31 cellular contexts compared by ENCODE assay signal in genomic region chr9:31314241-31314640, GRCh38.
"Had no signal": no experiment of that assay in that cellular context is flagged by ENCODE, and none has a peak within 500 bp of the region (broad histone marks: within the 10 kb centered on the region; RNA-seq: fewer than 3 reads in every experiment).

No MANE protein-coding gene starts in this region.

- H3K9me3 Mint-ChIP-seq: activated B cell treated with CpG ODN at 0.5 μM for 24 hours; activated naive CD4-positive, alpha-beta T cell treated with anti-CD3 and anti-CD28 coated beads, Interleukin-2, amount 10 ng/mL, durations not matched to agents 7 days and 5 days; memory B cell; neural progenitor cell; stimulated activated memory B cell treated with anti-CD40 and anti-IgM and Interleukin-4, amounts not matched to agents 10 μg/mL and 1 μg/mL and 100 μg/mL, for 72 hours had no signal

- H3K4me3 Mint-ChIP-seq: activated B cell treated with CpG ODN at 0.5 μM for 24 hours; activated CD8-positive, alpha-beta memory T cell treated with anti-CD3 and anti-CD28 coated beads, Interleukin-2, amount 10 ng/mL, durations not matched to agents 7 days and 5 days; activated CD8-positive, alpha-beta T cell treated with anti-CD3 and anti-CD28 coated beads, Interleukin-2, amount 10 ng/mL, durations not matched to agents 7 days and 5 days; activated naive CD4-positive, alpha-beta T cell treated with anti-CD3 and anti-CD28 coated beads, Interleukin-2, amount 10 ng/mL, durations not matched to agents 7 days and 5 days; activated naive CD8-positive, alpha-beta T cell treated with anti-CD3 and anti-CD28 coated beads, Interleukin-2, amount 10 ng/mL, durations not matched to agents 7 days and 5 days; memory B cell; natural killer cell; neural progenitor cell; stimulated activated memory B cell treated with anti-CD40 and anti-IgM and Interleukin-4, amounts not matched to agents 10 μg/mL and 1 μg/mL and 100 μg/mL, for 72 hours had no signal

- H3K9me3 ChIP-seq: psoas muscle, sigmoid colon, stomach, thyroid gland, upper lobe of right lung had no signal

- H3K4me3 ChIP-seq: neural progenitor cell, psoas muscle, sigmoid colon, stomach, thyroid gland, upper lobe of right lung had no signal

- H3K27ac Mint-ChIP-seq: activated B cell treated with CpG ODN at 0.5 μM for 24 hours; activated CD8-positive, alpha-beta memory T cell treated with anti-CD3 and anti-CD28 coated beads, Interleukin-2, amount 10 ng/mL, durations not matched to agents 7 days and 5 days; activated CD8-positive, alpha-beta T cell treated with anti-CD3 and anti-CD28 coated beads, Interleukin-2, amount 10 ng/mL, durations not matched to agents 7 days and 5 days; activated naive CD4-positive, alpha-beta T cell treated with anti-CD3 and anti-CD28 coated beads, Interleukin-2, amount 10 ng/mL, durations not matched to agents 7 days and 5 days; activated naive CD8-positive, alpha-beta T cell treated with anti-CD3 and anti-CD28 coated beads, Interleukin-2, amount 10 ng/mL, durations not matched to agents 7 days and 5 days; memory B cell; natural killer cell; neural progenitor cell; stimulated activated memory B cell treated with anti-CD40 and anti-IgM and Interleukin-4, amounts not matched to agents 10 μg/mL and 1 μg/mL and 100 μg/mL, for 72 hours had no signal

- FAIRE-seq: astrocyte, keratinocyte, small intestine had no signal

- H3K27me3 ChIP-seq: brain microvascular endothelial cell, neural progenitor cell, sigmoid colon, stomach, thyroid gland, upper lobe of right lung had no signal

- H3K27me3 Mint-ChIP-seq: activated B cell treated with CpG ODN at 0.5 μM for 24 hours; activated CD8-positive, alpha-beta memory T cell treated with anti-CD3 and anti-CD28 coated beads, Interleukin-2, amount 10 ng/mL, durations not matched to agents 7 days and 5 days; activated naive CD4-positive, alpha-beta T cell treated with anti-CD3 and anti-CD28 coated beads, Interleukin-2, amount 10 ng/mL, durations not matched to agents 7 days and 5 days; activated naive CD8-positive, alpha-beta T cell treated with anti-CD3 and anti-CD28 coated beads, Interleukin-2, amount 10 ng/mL, durations not matched to agents 7 days and 5 days; memory B cell; stimulated activated memory B cell treated with anti-CD40 and anti-IgM and Interleukin-4, amounts not matched to agents 10 μg/mL and 1 μg/mL and 100 μg/mL, for 72 hours had no signal

- H3K4me1 Mint-ChIP-seq: activated B cell treated with CpG ODN at 0.5 μM for 24 hours; activated CD8-positive, alpha-beta memory T cell treated with anti-CD3 and anti-CD28 coated beads, Interleukin-2, amount 10 ng/mL, durations not matched to agents 7 days and 5 days; activated naive CD4-positive, alpha-beta T cell treated with anti-CD3 and anti-CD28 coated beads, Interleukin-2, amount 10 ng/mL, durations not matched to agents 7 days and 5 days; activated naive CD8-positive, alpha-beta T cell treated with anti-CD3 and anti-CD28 coated beads, Interleukin-2, amount 10 ng/mL, durations not matched to agents 7 days and 5 days; memory B cell; neural progenitor cell had no signal

- H3K36me3 ChIP-seq: brain microvascular endothelial cell, neural progenitor cell, sigmoid colon, stomach, thyroid gland, upper lobe of right lung had no signal

- H3K4me2 ChIP-seq: neural progenitor cell had no signal

- H3K27ac ChIP-seq: brain microvascular endothelial cell, neural progenitor cell, parathyroid adenoma, psoas muscle, sigmoid colon, stomach, thyroid gland, upper lobe of right lung had no signal

- DNase-seq: activated B cell treated with CpG ODN at 0.5 μM for 24 hours; activated CD4-positive, alpha-beta T cell treated with anti-CD3 and anti-CD28 coated beads, Interleukin-2, amount 50 U/mL, for 1 hour; activated CD8-positive, alpha-beta memory T cell treated with anti-CD3 and anti-CD28 coated beads, Interleukin-2, amount 10 ng/mL, durations not matched to agents 7 days and 5 days; activated CD8-positive, alpha-beta T cell treated with anti-CD3 and anti-CD28 coated beads, Interleukin-2, amount 10 ng/mL, durations not matched to agents 7 days and 5 days; activated gamma-delta T cell; activated naive CD4-positive, alpha-beta T cell treated with anti-CD3 and anti-CD28 coated beads, Interleukin-2, amount 10 ng/mL, durations not matched to agents 7 days and 5 days; activated naive CD8-positive, alpha-beta T cell treated with anti-CD3 and anti-CD28 coated beads, Interleukin-2, amount 10 ng/mL, durations not matched to agents 7 days and 5 days; amniotic stem cell; brain microvascular endothelial cell; caudate nucleus; head of caudate nucleus; hippocampal formation; left cardiac atrium; natural killer cell; occipital lobe; psoas muscle; sigmoid colon; small intestine; stimulated activated CD4-positive, alpha-beta T cell treated with anti-CD3 and anti-CD28 coated beads, Interleukin-1b, Interleukin-23, amount 100 ng/mL, for 48 hours; stimulated activated CD4-positive, alpha-beta T cell treated with anti-CD3 and anti-CD28 coated beads, Interleukin-4, amount 100 ng/mL, for 4 hours; stimulated activated CD8-positive, alpha-beta memory T cell treated with anti-CD3 and anti-CD28 coated beads, Interleukin-4, amount 100 ng/mL, for 48 hours; stomach; T-helper 2 cell; thyroid gland; upper lobe of right lung had no signal

- ATAC-seq: activated CD8-positive, alpha-beta memory T cell treated with anti-CD3 and anti-CD28 coated beads, Interleukin-2, amount 10 ng/mL, durations not matched to agents 7 days and 5 days; activated CD8-positive, alpha-beta T cell treated with anti-CD3 and anti-CD28 coated beads, Interleukin-2, amount 10 ng/mL, durations not matched to agents 7 days and 5 days; left cardiac atrium; natural killer cell; psoas muscle; stimulated activated memory B cell treated with anti-CD40 and anti-IgM and Interleukin-4, amounts not matched to agents 10 μg/mL and 1 μg/mL and 100 μg/mL, for 72 hours; upper lobe of right lung had no signal

- H2AFZ ChIP-seq: neural progenitor cell, parathyroid adenoma had no signal

- H3K9ac ChIP-seq: neural progenitor cell, parathyroid adenoma had no signal

- H3K4me1 ChIP-seq: neural progenitor cell, parathyroid adenoma, psoas muscle, sigmoid colon, stomach, thyroid gland, upper lobe of right lung had no signal

- H3K79me2 ChIP-seq: parathyroid adenoma had no signal
